In genomic region chr1:110286564-110286963, GRCh38 we compare ENCODE assay signal across 13 cellular contexts.
"Had no signal": no experiment of that assay in that cellular context is flagged by ENCODE, and none has a peak within 500 bp of the region (broad histone marks: within the 10 kb centered on the region; RNA-seq: fewer than 3 reads in every experiment).

No MANE protein-coding gene starts in this region.

- H3K9me3 ChIP-seq: prostate gland, right lobe of liver had no signal

- H3K27ac ChIP-seq: prostate gland, right lobe of liver had no signal

- H3K4me3 ChIP-seq: lung, prostate gland, right lobe of liver had no signal

- H3K4me1 ChIP-seq: prostate gland, right lobe of liver had no signal

- DNase-seq: activated B cell treated with CpG ODN at 0.5 μM for 24 hours; activated CD4-positive, alpha-beta T cell treated with anti-CD3 and anti-CD28 coated beads, Interleukin-2, amount 10 ng/mL, durations not matched to agents 7 days and 5 days; activated effector memory CD4-positive, alpha-beta T cell treated with Interleukin-2 at 50 U/mL for 16 hours; central memory CD4-positive, alpha-beta T cell; effector memory CD8-positive, alpha-beta T cell; hippocampal formation; left cardiac atrium; right lobe of liver; stimulated activated CD4-positive, alpha-beta T cell treated with anti-CD3 and anti-CD28 coated beads, Interleukin-2, amount 100 ng/mL, for 24 hours; stimulated activated naive CD4-positive, alpha-beta T cell; substantia nigra had no signal

- ATAC-seq: effector memory CD8-positive, alpha-beta T cell; left cardiac atrium; right lobe of liver had no signal

- H3K27me3 ChIP-seq: right lobe of liver had no signal

- H3K36me3 ChIP-seq: prostate gland, right lobe of liver had no signal
